17 cellular contexts compared by ENCODE assay signal in the genomic region with DNA sequence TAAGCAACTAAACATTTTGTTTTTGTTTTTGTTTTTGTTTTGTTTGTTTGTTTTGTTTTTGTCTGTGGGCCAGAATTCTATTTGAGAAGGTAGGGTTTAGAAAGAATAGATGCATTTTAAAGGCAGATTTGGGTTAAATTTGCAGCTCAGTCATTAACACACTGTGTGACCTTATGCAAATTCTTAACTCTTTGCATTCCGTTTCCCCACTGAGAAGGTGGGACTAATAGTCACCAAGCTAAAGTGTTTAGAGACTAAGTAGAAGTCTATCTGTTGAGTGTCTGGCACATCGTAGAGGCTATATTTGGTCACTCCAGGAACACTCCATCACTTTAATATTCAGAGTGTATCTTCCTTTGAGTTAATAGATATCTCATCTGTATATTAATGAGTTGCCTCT.
"Had no signal": no experiment of that assay in that cellular context is flagged by ENCODE, and none has a peak within 500 bp of the region (broad histone marks: within the 10 kb centered on the region; RNA-seq: fewer than 3 reads in every experiment).

No MANE protein-coding gene starts in this region.

- H3K4me3 ChIP-seq: colonic mucosa, ovary, right atrium auricular region, sigmoid colon, skin epidermis, stomach, thoracic aorta had no signal

- H3K4me3 Mint-ChIP-seq: endodermal cell; naive thymus-derived CD8-positive, alpha-beta T cell had no signal

- H3K4me1 ChIP-seq: colonic mucosa, foreskin keratinocyte, right atrium auricular region, sigmoid colon, stomach had no signal

- H3K27me3 ChIP-seq: colonic mucosa, foreskin keratinocyte, ovary, right atrium auricular region, sigmoid colon, stomach had no signal

- H3K27ac ChIP-seq: colonic mucosa, foreskin keratinocyte, ovary, right atrium auricular region, sigmoid colon, skin epidermis, stomach, thoracic aorta had no signal

- H3K9me3 ChIP-seq: colonic mucosa, ovary, right atrium auricular region, sigmoid colon, stomach, thoracic aorta had no signal

- H3K27ac Mint-ChIP-seq: endodermal cell; naive thymus-derived CD8-positive, alpha-beta T cell had no signal

- H3K36me3 ChIP-seq: colonic mucosa, ovary, right atrium auricular region, sigmoid colon, stomach, thoracic aorta had no signal

- H3K36me3 Mint-ChIP-seq: naive thymus-derived CD8-positive, alpha-beta T cell had no signal

- ATAC-seq: foreskin keratinocyte; naive thymus-derived CD8-positive, alpha-beta T cell had no signal

- DNase-seq: colonic mucosa; dermis blood vessel endothelial cell; endodermal cell; erythroblast; foreskin keratinocyte; kidney glomerular epithelial cell; naive thymus-derived CD8-positive, alpha-beta T cell; ovary; sigmoid colon; stimulated activated CD4-positive, alpha-beta T cell treated with anti-CD3 and anti-CD28 coated beads, Interleukin-12 subunit alpha, Interleukin-12 subunit beta, amount 100 ng/mL, for 4 hours; stimulated activated naive CD4-positive, alpha-beta T cell; stomach; substantia nigra; trophoblast cell had no signal
